8 cellular contexts compared by ENCODE assay signal in genomic region chr1:37479255-37480124, GRCh38. TPM values are rescaled to one million over a fixed set of nuclear protein-coding genes. Genes with fewer than 3 reads are reported as not detected.
DNase-seq lines count a peak whose midpoint lies in the region; ATAC-seq, FAIRE-seq and TF ChIP-seq lines count a peak whose summit lies in the region.

No MANE protein-coding gene starts in this region.

- POLR2A ChIA-PET in PC-3 (lab: Charles Lee; ENCODE audit: unreplicated experiment): interaction anchor here (0.7 kb wide), 1 partner anchor 181 kb away, joined by 3 read pairs; no protein-coding TSS in a partner anchor

- peaks cover 76% of the 10 kb centered on the region for H3K79me2 ChIP-seq in PC-3 (ENCODE audit: low read length)

- peaks cover 16% of the 10 kb centered on the region for H4K20me1 ChIP-seq in PC-3 (ENCODE audit: low read length)

- WGBS in psoas muscle, 3 donors: 26 to 41% (median 28%) methylated on average over 22 of the region's 22 CpGs

- peaks cover 82% of the 10 kb centered on the region for H3K36me3 Mint-ChIP-seq in activated T-helper 1 cell treated with anti-CD3 and anti-CD28 coated beads, Interleukin-12 subunit alpha, Interleukin-12 subunit beta, Interleukin-2, Interleukin-4 antibody, amounts not matched to agents 30 ng/mL and 10 ng/mL and 1 ng/mL, durations not matched to agents 14 hours and 24 hours and 36 hours (ENCODE audit: low read depth)

- ATAC-seq in HG02884 (IDR thresholded peaks at IDR 0.05; ENCODE audit: unreplicated experiment): peak; percentile 34
- peak; percentile 42 for ATAC-seq in PC-3
- peak; percentile 76 to 77 (median 76) for ATAC-seq in psoas muscle

- no peaks in the 10 kb centered on the region for H3K27me3 ChIP-seq in PC-3 (ENCODE audit: low read length)
- no peaks in the 10 kb centered on the region for H3K27me3 ChIP-seq in psoas muscle (ENCODE audit: insufficient read depth in 3 of 3, low read length in 2 of 3)

- H3F3A ChIP-seq in PC-3 (ENCODE audit: low read length, unreplicated experiment): no peaks in the 10 kb centered on the region

- no peaks in the 10 kb centered on the region for H3K9me3 ChIP-seq in PC-3 (ENCODE audit: low read length)
- no peaks in the 10 kb centered on the region for H3K9me3 ChIP-seq in psoas muscle

- H3K36me3 ChIP-seq in PC-3 (ENCODE audit: low read depth, low read length) (peaks cover 46% of the 10 kb centered on the region), psoas muscle (ENCODE audit: insufficient read depth in 1 of 2, low read depth in 1 of 2) (peaks cover 9 to 87% of the 10 kb centered on the region in 2 donors)

- H3K27ac ChIP-seq in PC-3 (ENCODE audit: low read length): peak overlapping the region; percentile 97
- peak overlapping the region; percentile 90 for H3K27ac ChIP-seq in psoas muscle

- CTCF ChIA-PET in PC-3 (lab: Charles Lee): interaction anchor here (0.6 to 1.5 kb wide), 2 partner anchors 8 to 16 kb away, joined by 3 to 16 read pairs; no protein-coding TSS in a partner anchor

- BruUV-seq in PC-3 (replicated peaks; lab: Mats Ljungman, UMichigan): TSS peak; percentile 45

- peak overlapping the region; percentile 97 for H3K27ac Mint-ChIP-seq in activated T-helper 1 cell treated with anti-CD3 and anti-CD28 coated beads, Interleukin-12 subunit alpha, Interleukin-12 subunit beta, Interleukin-2, Interleukin-4 antibody, amounts not matched to agents 30 ng/mL and 10 ng/mL and 1 ng/mL, durations not matched to agents 14 hours and 24 hours and 36 hours

- H3K4me1 Mint-ChIP-seq in activated T-helper 1 cell treated with anti-CD3 and anti-CD28 coated beads, Interleukin-12 subunit alpha, Interleukin-12 subunit beta, Interleukin-2, Interleukin-4 antibody, amounts not matched to agents 30 ng/mL and 10 ng/mL and 1 ng/mL, durations not matched to agents 14 hours and 24 hours and 36 hours (ENCODE audit: low read depth): peaks cover 42% of the 10 kb centered on the region

- H3K4me1 ChIP-seq in PC-3 (ENCODE audit: insufficient read depth, low read length): peaks cover 58% of the 10 kb centered on the region
- peaks cover 56% of the 10 kb centered on the region for H3K4me1 ChIP-seq in psoas muscle

- peak; percentile 46 for FAIRE-seq in urothelium cell line (lab: Jason Lieb, UNC)

- peaks cover 2% of the 10 kb centered on the region for H3K27me3 Mint-ChIP-seq in activated T-helper 1 cell treated with anti-CD3 and anti-CD28 coated beads, Interleukin-12 subunit alpha, Interleukin-12 subunit beta, Interleukin-2, Interleukin-4 antibody, amounts not matched to agents 30 ng/mL and 10 ng/mL and 1 ng/mL, durations not matched to agents 14 hours and 24 hours and 36 hours (ENCODE audit: insufficient read depth)

- H3K4me3 ChIP-seq in PC-3 (ENCODE audit: low read length) (peak overlapping the region; percentile 71), fibroblast of villous mesenchyme (ENCODE audit: low read depth, low read length) (peak overlapping the region; percentile 81), psoas muscle (peak overlapping the region; percentile 72)

- peak overlapping the region; percentile 100 for H3K4me3 Mint-ChIP-seq in activated T-helper 1 cell treated with anti-CD3 and anti-CD28 coated beads, Interleukin-12 subunit alpha, Interleukin-12 subunit beta, Interleukin-2, Interleukin-4 antibody, amounts not matched to agents 30 ng/mL and 10 ng/mL and 1 ng/mL, durations not matched to agents 14 hours and 24 hours and 36 hours

- peak overlapping the region; percentile 89 for H3K9ac ChIP-seq in PC-3 (ENCODE audit: low read length)

- intact Hi-C loops in PC-3 (cut with micrococcal nuclease) (loop anchor here (1.0 to 5.0 kb wide), 3 partner anchors 20 to 58 kb away; partner anchors contain the start of gene MEAF6), psoas muscle (cut with DNase I) (no loop called here)
- intact Hi-C loops in activated T-helper 1 cell treated with anti-CD3 and anti-CD28 coated beads, Interleukin-12 subunit alpha, Interleukin-12 subunit beta, Interleukin-2, Interleukin-4 antibody, amounts not matched to agents 30 ng/mL and 10 ng/mL and 1 ng/mL, durations not matched to agents 14 hours and 24 hours and 36 hours (cut with micrococcal nuclease): loop anchor here (1.0 to 10.0 kb wide), 8 partner anchors 35 to 1597 kb away; partner anchors contain the start of genes AGO1, FHL3, MEAF6 and MTF1

- no peak for TF ChIP-seq CTCF in PC-3 (conservative IDR thresholded peaks at IDR 0.05; ENCODE audit: low read depth, low read length)
- no peak for TF ChIP-seq CTCF in fibroblast of villous mesenchyme (IDR thresholded peaks at IDR 0.05; ENCODE audit: insufficient read depth, low read depth, low read length)
- no peak for TF ChIP-seq CTCF in psoas muscle (IDR thresholded peaks at IDR 0.05)

- H3K9me2 ChIP-seq in PC-3 (replicated peaks; ENCODE audit: low read length): no peaks in the 10 kb centered on the region

- no peaks in the 10 kb centered on the region for H3K9me3 Mint-ChIP-seq in activated T-helper 1 cell treated with anti-CD3 and anti-CD28 coated beads, Interleukin-12 subunit alpha, Interleukin-12 subunit beta, Interleukin-2, Interleukin-4 antibody, amounts not matched to agents 30 ng/mL and 10 ng/mL and 1 ng/mL, durations not matched to agents 14 hours and 24 hours and 36 hours

- DNase-seq in GF-D8 (lab: John Stamatoyannopoulos, UW) (peak; percentile 84), PC-3 (peak; percentile 98), fibroblast of villous mesenchyme (ENCODE audit: low read depth) (peak; percentile 91), psoas muscle (peak; percentile 92 to 94), urothelium cell line (ENCODE audit: low spot score) (peak; percentile 94), NCI-H187 (lab: John Stamatoyannopoulos, UW) (no peak)
- peak; percentile 84 for DNase-seq in activated T-helper 1 cell treated with anti-CD3 and anti-CD28 coated beads, Interleukin-12 subunit alpha, Interleukin-12 subunit beta, Interleukin-2, Interleukin-4 antibody, amounts not matched to agents 30 ng/mL and 10 ng/mL and 1 ng/mL, durations not matched to agents 14 hours and 24 hours and 36 hours (ENCODE audit: low spot score)

- H2AFZ ChIP-seq in PC-3 (ENCODE audit: low read length): no peak overlapping the region

- peak overlapping the region; percentile 100 for H3K4me2 ChIP-seq in PC-3 (ENCODE audit: low read length)

RNA-seq across cellular contexts. Expression of gene ZC3H12A, which starts 5.1 kb away (rescaled TPM):
- total RNA-seq in PC-3 (2014; rRNA removed) (45.3 and 65.1 TPM in 2 replicates), fibroblast of villous mesenchyme (21.6 and 38.9 TPM in 2 replicates), psoas muscle (10 to 100 TPM in 3 of 4 donors, 1 to 10 TPM in 1; 1.9 to 30.2 (median 15.6) TPM)
- 40.4 and 44.0 TPM in 2 replicates for total RNA-seq in activated T-helper 1 cell treated with anti-CD3 and anti-CD28 coated beads, Interleukin-12 subunit alpha, Interleukin-12 subunit beta, Interleukin-2, Interleukin-4 antibody, amounts not matched to agents 30 ng/mL and 10 ng/mL and 1 ng/mL, durations not matched to agents 14 hours and 24 hours and 36 hours
- polyA plus RNA-seq in psoas muscle: 10 to 100 TPM in 1 of 3 donors, 1 to 10 TPM in 2; 3.2 to 23.3 (median 3.7) TPM

RNA-seq across cellular contexts. Expression of gene MEAF6, which starts 35.1 kb away (rescaled TPM):
- total RNA-seq in PC-3 (2014; rRNA removed) (87.0 and 90.9 TPM in 2 replicates), fibroblast of villous mesenchyme (54.8 and 60.9 TPM in 2 replicates), psoas muscle (10 to 100 TPM; 27.2 to 35.5 (median 33.0) TPM)
- 102 and 103 TPM in 2 replicates for total RNA-seq in activated T-helper 1 cell treated with anti-CD3 and anti-CD28 coated beads, Interleukin-12 subunit alpha, Interleukin-12 subunit beta, Interleukin-2, Interleukin-4 antibody, amounts not matched to agents 30 ng/mL and 10 ng/mL and 1 ng/mL, durations not matched to agents 14 hours and 24 hours and 36 hours
- 100 to 1,000 TPM in 1 of 3 donors, 10 to 100 TPM in 2; 33.8 to 109 (median 43.1) TPM for polyA plus RNA-seq in psoas muscle

Comparison
In these comparisons a context has a peak if more than half of its experiments do, and no peak if none do; other contexts are left out.
1. DNase-seq: peak in GF-D8 (single experiment), PC-3 (single experiment), activated T-helper 1 cell treated with anti-CD3 and anti-CD28 coated beads, Interleukin-12 subunit alpha, Interleukin-12 subunit beta, Interleukin-2, Interleukin-4 antibody, amounts not matched to agents 30 ng/mL and 10 ng/mL and 1 ng/mL, durations not matched to agents 14 hours and 24 hours and 36 hours (single experiment), fibroblast of villous mesenchyme (single experiment), psoas muscle (2 of 2) and urothelium cell line (single experiment); none in NCI-H187 (0 of 2).
2. intact Hi-C loops: an anchor here in PC-3 (1.0 to 5.0 kb wide) and activated T-helper 1 cell treated with anti-CD3 and anti-CD28 coated beads, Interleukin-12 subunit alpha, Interleukin-12 subunit beta, Interleukin-2, Interleukin-4 antibody, amounts not matched to agents 30 ng/mL and 10 ng/mL and 1 ng/mL, durations not matched to agents 14 hours and 24 hours and 36 hours (1.0 to 10.0 kb wide); none called in psoas muscle.
3. Peak in every context shown above with its lines, with median percentiles within 50 percentile points of each other: ATAC-seq and H3K4me3 ChIP-seq.